ENCODE assay signal across 11 cellular contexts in the genomic region with DNA sequence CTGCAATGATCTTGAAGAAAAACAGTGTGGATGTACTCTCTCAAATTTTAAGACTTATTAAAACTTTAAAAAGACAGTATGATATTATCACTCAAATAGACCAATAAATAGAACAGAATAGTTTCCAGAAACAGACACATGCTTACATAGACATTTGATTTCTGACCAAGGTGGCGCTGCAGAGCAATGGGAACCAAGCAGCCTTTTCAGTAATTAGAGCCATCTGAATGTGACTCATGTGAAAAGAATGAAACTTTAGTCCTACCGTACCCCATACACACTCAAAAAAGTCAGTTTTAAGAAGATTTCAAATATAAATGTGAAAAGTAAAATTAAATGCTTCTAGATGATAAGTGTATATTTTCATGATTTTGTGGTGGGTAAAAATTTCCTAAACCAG.
DNase-seq lines count a peak whose midpoint lies in the region; ATAC-seq, FAIRE-seq and TF ChIP-seq lines count a peak whose summit lies in the region.
"Had no signal": no experiment of that assay in that cellular context is flagged by ENCODE, and none has a peak within 500 bp of the region (broad histone marks: within the 10 kb centered on the region; RNA-seq: fewer than 3 reads in every experiment).

No MANE protein-coding gene starts in this region.

- intact Hi-C loops in activated CD4-positive, alpha-beta T cell treated with anti-CD3 and anti-CD28 coated beads, Interleukin-2, amount 10 ng/mL, durations not matched to agents 24 days and 14 days (cut with micrococcal nuclease) = no loop called here
- intact Hi-C loops in OCI-LY7 (cut with micrococcal nuclease; ENCODE audit: unreplicated experiment) = no loop called here

- H3K27ac ChIP-seq in OCI-LY7 (ENCODE audit: low read depth, low read length, poor library complexity, severe bottlenecking) (no peak overlapping the region), small intestine (ENCODE audit: low read depth in 1 of 2, low read length in 1 of 2) (no peak overlapping the region)
- H3K27ac ChIP-seq: dorsolateral prefrontal cortex had no signal

- no peak overlapping the region for H2AFZ ChIP-seq in OCI-LY7 (ENCODE audit: low read length)

- H3K4me1 ChIP-seq in OCI-LY7 (ENCODE audit: insufficient read depth, low read length, poor library complexity, severe bottlenecking) (no peaks in the 10 kb centered on the region), small intestine (ENCODE audit: control insufficient read depth in 2 of 2, insufficient read depth in 1 of 2, low read depth in 1 of 2, low read length in 1 of 2) (no peaks in the 10 kb centered on the region)

- TF ChIP-seq CTCF in OCI-LY7 (conservative IDR thresholded peaks at IDR 0.05; ENCODE audit: low read length) (peak; percentile 76), epithelial cell of proximal tubule (conservative IDR thresholded peaks at IDR 0.05; ENCODE audit: low read depth, low read length) (peak; percentile 56)

- 25 to 52% (median 47%) methylated on average over 2 of the region's 2 CpGs for WGBS in small intestine, 3 donors

- no peaks in the 10 kb centered on the region for H3K27me3 Mint-ChIP-seq in activated CD4-positive, alpha-beta T cell treated with anti-CD3 and anti-CD28 coated beads, Interleukin-2, amount 10 ng/mL, durations not matched to agents 24 days and 14 days
- peaks cover 5 to 25% of the 10 kb centered on the region in 2 donors for H3K27me3 Mint-ChIP-seq in natural killer cell treated with Interleukin-12 subunit alpha and Interleukin-12 subunit beta and Interleukin-15 and Interleukin-18, amount 100 ng/mL, for 72 hours

- no TSS peak for BruUV-seq in OCI-LY7 (replicated peaks; lab: Mats Ljungman, UMichigan)

- H3K4me1 Mint-ChIP-seq in activated CD4-positive, alpha-beta T cell treated with anti-CD3 and anti-CD28 coated beads, Interleukin-2, amount 10 ng/mL, durations not matched to agents 24 days and 14 days = no peaks in the 10 kb centered on the region
- H3K4me1 Mint-ChIP-seq in natural killer cell treated with Interleukin-12 subunit alpha and Interleukin-12 subunit beta and Interleukin-15 and Interleukin-18, amount 100 ng/mL, for 72 hours (ENCODE audit: low read depth in 2 of 2) = no peaks in the 10 kb centered on the region

- no peak overlapping the region for H3K4me3 Mint-ChIP-seq in activated CD4-positive, alpha-beta T cell treated with anti-CD3 and anti-CD28 coated beads, Interleukin-2, amount 10 ng/mL, durations not matched to agents 24 days and 14 days
- no peak overlapping the region for H3K4me3 Mint-ChIP-seq in natural killer cell treated with Interleukin-12 subunit alpha and Interleukin-12 subunit beta and Interleukin-15 and Interleukin-18, amount 100 ng/mL, for 72 hours
- H3K4me3 Mint-ChIP-seq: CD14-positive monocyte had no signal

- H3K4me3 ChIP-seq in OCI-LY7 (ENCODE audit: low read depth, low read length, poor library complexity, severe bottlenecking) (no peak overlapping the region), epithelial cell of proximal tubule (ENCODE audit: low read depth, low read length) (no peak overlapping the region), small intestine (ENCODE audit: low read depth in 1 of 2, low read length in 2 of 2) (no peak overlapping the region)
- H3K4me3 ChIP-seq: dorsolateral prefrontal cortex had no signal

- CTCF ChIA-PET in OCI-LY7 (lab: Charles Lee; ENCODE audit: unreplicated experiment) = no interaction called here

- H4K20me1 ChIP-seq in OCI-LY7 (ENCODE audit: insufficient read depth, low read length) = no peaks in the 10 kb centered on the region

- no peaks in the 10 kb centered on the region for H3K36me3 Mint-ChIP-seq in activated CD4-positive, alpha-beta T cell treated with anti-CD3 and anti-CD28 coated beads, Interleukin-2, amount 10 ng/mL, durations not matched to agents 24 days and 14 days (ENCODE audit: low read depth)
- no peaks in the 10 kb centered on the region for H3K36me3 Mint-ChIP-seq in natural killer cell treated with Interleukin-12 subunit alpha and Interleukin-12 subunit beta and Interleukin-15 and Interleukin-18, amount 100 ng/mL, for 72 hours
- H3K36me3 Mint-ChIP-seq: CD14-positive monocyte had no signal

- H3K27ac Mint-ChIP-seq in activated CD4-positive, alpha-beta T cell treated with anti-CD3 and anti-CD28 coated beads, Interleukin-2, amount 10 ng/mL, durations not matched to agents 24 days and 14 days = no peak overlapping the region
- H3K27ac Mint-ChIP-seq in natural killer cell treated with Interleukin-12 subunit alpha and Interleukin-12 subunit beta and Interleukin-15 and Interleukin-18, amount 100 ng/mL, for 72 hours = no peak overlapping the region
- H3K27ac Mint-ChIP-seq: CD14-positive monocyte had no signal

- H3K36me3 ChIP-seq in OCI-LY7 (ENCODE audit: insufficient read depth, low read length) (no peaks in the 10 kb centered on the region), small intestine (ENCODE audit: control insufficient read depth in 2 of 2, insufficient read depth in 2 of 2, low read length in 2 of 2) (no peaks in the 10 kb centered on the region)

- H3K9me2 ChIP-seq in OCI-LY7 (ENCODE audit: insufficient read depth, low read length) = no peaks in the 10 kb centered on the region

- no peaks in the 10 kb centered on the region for H3K79me2 ChIP-seq in OCI-LY7 (ENCODE audit: insufficient read depth, low read depth, low read length)

- peak; percentile 13 for DNase-seq in activated CD4-positive, alpha-beta T cell treated with anti-CD3 and anti-CD28 coated beads for 48 hours
- DNase-seq in activated CD4-positive, alpha-beta T cell treated with anti-CD3 and anti-CD28 coated beads, Interleukin-2, amount 10 ng/mL, durations not matched to agents 24 days and 14 days = no peak
- peak; percentile 39 for DNase-seq in OCI-LY7 (ENCODE audit: low spot score)
- DNase-seq in epithelial cell of proximal tubule (ENCODE audit: low read depth) = no peak
- peak; percentile 21 for DNase-seq in small intestine
- DNase-seq in natural killer cell treated with Interleukin-12 subunit alpha and Interleukin-12 subunit beta and Interleukin-15 and Interleukin-18, amount 100 ng/mL, for 72 hours (ENCODE audit: low spot score) = no peak
- DNase-seq in RCC 7860 (ENCODE audit: low spot score) = no peak
- DNase-seq: dorsolateral prefrontal cortex, SHP77 had no signal

- no peak overlapping the region for H3K4me2 ChIP-seq in OCI-LY7 (ENCODE audit: low read length)

- FAIRE-seq in small intestine (lab: Jason Lieb, UNC) (no peak), RCC 7860 (lab: Jason Lieb, UNC) (no peak)

- no peaks in the 10 kb centered on the region for H3K9me3 Mint-ChIP-seq in activated CD4-positive, alpha-beta T cell treated with anti-CD3 and anti-CD28 coated beads, Interleukin-2, amount 10 ng/mL, durations not matched to agents 24 days and 14 days
- no peaks in the 10 kb centered on the region for H3K9me3 Mint-ChIP-seq in natural killer cell treated with Interleukin-12 subunit alpha and Interleukin-12 subunit beta and Interleukin-15 and Interleukin-18, amount 100 ng/mL, for 72 hours

- peaks cover 8% of the 10 kb centered on the region; the same call in 1 of the 2 replicates for H3K9me3 ChIP-seq in OCI-LY7 (ENCODE audit: low read length)
- no peaks in the 10 kb centered on the region for H3K9me3 ChIP-seq in small intestine (ENCODE audit: control insufficient read depth, low read depth)

- no peak for ATAC-seq in GM19324 (IDR thresholded peaks at IDR 0.05; ENCODE audit: low FRiP score, unreplicated experiment)
- no peak for ATAC-seq in natural killer cell treated with Interleukin-12 subunit alpha and Interleukin-12 subunit beta and Interleukin-15 and Interleukin-18, amount 100 ng/mL, for 72 hours

- no peaks in the 10 kb centered on the region for H3K27me3 ChIP-seq in small intestine (ENCODE audit: control insufficient read depth in 2 of 2, insufficient read depth in 2 of 2, low read length in 2 of 2)
- H3K27me3 ChIP-seq: dorsolateral prefrontal cortex had no signal

- POLR2A ChIA-PET in OCI-LY7 (lab: Charles Lee) = interaction anchor here (0.7 kb wide), 1 partner anchor 29 kb away, joined by 3 read pairs; no protein-coding TSS in a partner anchor

Comparison
In these comparisons a context has a peak if more than half of its experiments do, and no peak if none do; other contexts are left out.
1. DNase-seq: peak in activated CD4-positive, alpha-beta T cell treated with anti-CD3 and anti-CD28 coated beads for 48 hours (single experiment), OCI-LY7 (single experiment) and small intestine (single experiment); none in activated CD4-positive, alpha-beta T cell treated with anti-CD3 and anti-CD28 coated beads, Interleukin-2, amount 10 ng/mL, durations not matched to agents 24 days and 14 days (single experiment), epithelial cell of proximal tubule (single experiment), natural killer cell treated with Interleukin-12 subunit alpha and Interleukin-12 subunit beta and Interleukin-15 and Interleukin-18, amount 100 ng/mL, for 72 hours (single experiment) and RCC 7860 (single experiment).